In the genomic region with DNA sequence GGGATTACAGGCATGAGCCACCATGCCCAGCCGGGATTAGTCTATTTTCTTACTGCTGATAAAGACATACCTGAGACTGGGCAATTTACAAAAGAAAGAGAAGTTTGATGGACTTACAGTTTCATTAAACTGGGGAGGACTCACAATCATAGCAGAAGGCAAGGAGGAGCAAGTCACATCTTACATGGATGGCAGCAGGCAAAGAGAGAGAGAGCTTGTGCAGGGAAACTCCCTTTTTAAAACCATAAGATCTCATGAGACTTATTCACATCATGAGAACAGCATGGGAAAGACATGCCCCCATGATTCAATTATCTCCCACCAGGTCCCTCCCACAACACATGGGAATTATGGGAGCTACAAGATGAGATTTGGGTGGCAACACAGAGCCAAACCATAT, we compare ENCODE assay signal across 13 cellular contexts. TPM values are rescaled to one million over a fixed set of nuclear protein-coding genes. Genes with fewer than 3 reads are reported as not detected.
"Had no signal": no experiment of that assay in that cellular context is flagged by ENCODE, and none has a peak within 500 bp of the region (broad histone marks: within the 10 kb centered on the region; RNA-seq: fewer than 3 reads in every experiment).

No MANE protein-coding gene starts in this region.

RNA-seq across cellular contexts. Expression of a gene that starts 48.9 kb away (rescaled TPM):
- total RNA-seq: activated B cell treated with CpG ODN at 0.5 μM for 24 hours; activated CD4-positive, alpha-beta memory T cell treated with anti-CD3 and anti-CD28 coated beads for 36 hours; activated CD4-positive, alpha-beta memory T cell treated with anti-CD3 and anti-CD28 coated beads, Interleukin-2, amount 10 ng/mL, durations not matched to agents 7 days and 5 days; activated CD4-positive, alpha-beta T cell treated with anti-CD3 and anti-CD28 coated beads for 36 hours; activated CD4-positive, alpha-beta T cell treated with anti-CD3 and anti-CD28 coated beads, Interleukin-2, amount 10 ng/mL, durations not matched to agents 24 days and 14 days; activated CD4-positive, alpha-beta T cell treated with anti-CD3 and anti-CD28 coated beads, Interleukin-2, amount 10 ng/mL, durations not matched to agents 7 days and 5 days; activated CD8-positive, alpha-beta memory T cell treated with anti-CD3 and anti-CD28 coated beads for 36 hours; activated CD8-positive, alpha-beta memory T cell treated with anti-CD3 and anti-CD28 coated beads, Interleukin-2, amount 10 ng/mL, durations not matched to agents 7 days and 5 days; activated CD8-positive, alpha-beta T cell treated with anti-CD3 and anti-CD28 coated beads for 36 hours; activated CD8-positive, alpha-beta T cell treated with anti-CD3 and anti-CD28 coated beads, Interleukin-2, amount 10 ng/mL, durations not matched to agents 7 days and 5 days; T-helper 1 cell treated with Interleukin-12 subunit alpha and Interleukin-12 subunit beta and Interleukin-4 antibody, amounts not matched to agents 30 ng/mL and 1 ng/mL, for 36 hours; T-helper 17 cell; T-helper 2 cell treated with Interferon-gamma antibody and Interleukin-4, amounts not matched to agents 100 ng/mL and 5 ng/mL, for 36 hours had no signal
